Comparison of ENCODE assay signal across 2 cellular contexts in genomic region chr3:154316974-154317767, GRCh38.
TF ChIP-seq lines count a peak whose summit lies in the region.

No MANE protein-coding gene starts in this region.

TF ChIP-seq in IMR-90, 13 proteins besides CTCF, POLR2A, EP300 and RAD21:
- TF ChIP-seq ELK1 (IDR thresholded peaks at IDR 0.05; ENCODE audit: borderline replicate concordance, low read depth, low read length) (no peak), FOS (IDR thresholded peaks at IDR 0.05; ENCODE audit: low read depth, low read length) (no peak), MXI1 (IDR thresholded peaks at IDR 0.05; ENCODE audit: borderline replicate concordance, low read depth, low read length) (no peak), BHLHE40 (IDR thresholded peaks at IDR 0.05; ENCODE audit: low read depth, low read length) (no peak), SMC3 (IDR thresholded peaks at IDR 0.05; ENCODE audit: low read depth, low read length) (no peak), MAFK (IDR thresholded peaks at IDR 0.05; ENCODE audit: low read depth, low read length) (no peak), NFE2L2 (IDR thresholded peaks at IDR 0.05; ENCODE audit: low read depth, low read length) (no peak), RCOR1 (IDR thresholded peaks at IDR 0.05; ENCODE audit: insufficient replicate concordance, low read length) (no peak), USF2 (IDR thresholded peaks at IDR 0.05; ENCODE audit: low read depth, low read length) (no peak), CEBPB (IDR thresholded peaks at IDR 0.05; ENCODE audit: low read depth, low read length) (no peak), CHD1 (IDR thresholded peaks at IDR 0.05; ENCODE audit: low read depth, low read length) (no peak), RFX5 (IDR thresholded peaks at IDR 0.05; ENCODE audit: low read depth, low read length) (no peak), MAZ (IDR thresholded peaks at IDR 0.05; ENCODE audit: borderline replicate concordance, low read depth, low read length) (no peak)

TF ChIP-seq in GM12878, 131 proteins besides CTCF, POLR2A, EP300 and RAD21:
- TF ChIP-seq DPF2 (IDR thresholded peaks at IDR 0.05), result no peak
- no peak for TF ChIP-seq MEF2A (IDR thresholded peaks at IDR 0.05; ENCODE audit: insufficient read depth, low read depth, low read length)
- TF ChIP-seq MLLT1 (IDR thresholded peaks at IDR 0.05), result no peak
- TF ChIP-seq SMC3 (IDR thresholded peaks at IDR 0.05; ENCODE audit: borderline replicate concordance, low read length), result no peak
- no peak for TF ChIP-seq BMI1 (IDR thresholded peaks at IDR 0.05; ENCODE audit: borderline replicate concordance)
- TF ChIP-seq ZBTB4 (CRISPR knock-in tag; IDR thresholded peaks at IDR 0.05), result no peak
- no peak for TF ChIP-seq RUNX3 (IDR thresholded peaks at IDR 0.05; ENCODE audit: low read length)
- TF ChIP-seq E2F8 (IDR thresholded peaks at IDR 0.05; ENCODE audit: low read depth, partially characterized antibody), result no peak
- no peak for TF ChIP-seq JUNB (IDR thresholded peaks at IDR 0.05)
- no peak for TF ChIP-seq SREBF2 (IDR thresholded peaks at IDR 0.05; ENCODE audit: low read length)
- TF ChIP-seq CBX3 (IDR thresholded peaks at IDR 0.05; ENCODE audit: borderline replicate concordance, low read depth), result no peak
- TF ChIP-seq IRF4 (IDR thresholded peaks at IDR 0.05; ENCODE audit: low read depth, low read length), result no peak
- TF ChIP-seq NKRF (conservative IDR thresholded peaks at IDR 0.05), result no peak
